In the genomic region with DNA sequence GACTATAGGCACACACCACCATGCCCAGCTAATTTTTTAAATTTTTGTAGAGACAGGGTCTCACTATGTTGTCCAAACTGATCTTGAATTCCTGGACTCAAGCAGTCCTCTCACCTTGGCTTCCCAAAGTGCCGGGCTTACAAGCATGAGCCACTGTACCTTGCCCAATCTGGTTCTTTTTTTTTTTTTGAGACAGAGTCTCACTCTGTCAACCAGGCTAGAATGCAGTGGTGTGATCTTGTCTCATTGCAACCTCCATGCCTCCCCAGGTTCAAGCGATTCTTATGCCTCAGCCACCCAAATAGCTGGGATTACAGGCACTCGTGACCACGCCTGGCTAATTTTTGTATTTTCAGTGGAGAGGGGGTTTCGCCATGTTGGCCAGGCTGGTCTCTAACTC, we compare ENCODE assay signal across 32 cellular contexts.
"Had no signal": no experiment of that assay in that cellular context is flagged by ENCODE, and none has a peak within 500 bp of the region (broad histone marks: within the 10 kb centered on the region; RNA-seq: fewer than 3 reads in every experiment).

No MANE protein-coding gene starts in this region.

- H3K27me3 ChIP-seq: adrenal gland, body of pancreas, brain microvascular endothelial cell, breast epithelium had no signal

- H3K36me3 ChIP-seq: breast epithelium had no signal

- H3K27ac ChIP-seq: adrenal gland, body of pancreas, brain microvascular endothelial cell, breast epithelium, VCaP had no signal

- H3K4me3 ChIP-seq: adrenal gland, body of pancreas, breast epithelium had no signal

- H3K9me3 ChIP-seq: adrenal gland, body of pancreas, breast epithelium had no signal

- H3K4me1 ChIP-seq: adrenal gland, breast epithelium had no signal

- DNase-seq: activated B cell treated with CpG ODN at 0.5 μM for 24 hours; activated CD4-positive, alpha-beta memory T cell treated with anti-CD3 and anti-CD28 coated beads for 36 hours; activated CD4-positive, alpha-beta T cell treated with anti-CD3 and anti-CD28 coated beads for 4 hours; activated CD4-positive, alpha-beta T cell treated with anti-CD3 and anti-CD28 coated beads, Interleukin-2, amount 10 ng/mL, durations not matched to agents 24 days and 14 days; activated CD4-positive, alpha-beta T cell treated with anti-CD3 and anti-CD28 coated beads, Interleukin-2, amount 50 U/mL, for 1 hour; activated CD4-positive, alpha-beta T cell treated with anti-CD3 and anti-CD28 coated beads, Interleukin-2, amount 50 U/mL, for 4 hours; activated CD4-positive, CD25-positive, alpha-beta regulatory T cell treated with anti-CD3 and anti-CD28 coated beads, Interleukin-2, amount 50 U/mL, for 72 hours; activated CD8-positive, alpha-beta memory T cell treated with anti-CD3 and anti-CD28 coated beads, Interleukin-2, amount 50 U/mL, for 4 hours; activated CD8-positive, alpha-beta T cell treated with anti-CD3 and anti-CD28 coated beads for 36 hours; activated effector memory CD4-positive, alpha-beta T cell treated with anti-CD3 and anti-CD28 coated beads, Interleukin-2, amount 50 U/mL, for 16 hours; activated gamma-delta T cell treated with Interleukin-2 at 50 U/mL for 16 hours; activated naive CD4-positive, alpha-beta T cell; activated naive CD4-positive, alpha-beta T cell treated with anti-CD3 and anti-CD28 coated beads for 36 hours; activated naive CD4-positive, alpha-beta T cell treated with anti-CD3 and anti-CD28 coated beads, Interleukin-2, amount 50 U/mL, for 16 hours; activated naive CD8-positive, alpha-beta T cell treated with anti-CD3 and anti-CD28 coated beads for 36 hours; activated T-cell treated with anti-CD3 and anti-CD28 coated beads for 4 hours; activated T-cell treated with anti-CD3 and anti-CD28 coated beads, Interleukin-2, amount 50 U/mL, for 1 hour; activated T-cell treated with anti-CD3 and anti-CD28 coated beads, Interleukin-2, amount 50 U/mL, for 4 hours; activated T-cell treated with anti-CD3 and anti-CD28 coated beads, Interleukin-2, amount 50 U/mL, for 72 hours; adrenal gland; amniotic stem cell; aorta; body of pancreas; brain microvascular endothelial cell; central memory CD4-positive, alpha-beta T cell; T-helper 1 cell; T-helper 2 cell; T-helper 9 cell had no signal

- ATAC-seq: activated CD8-positive, alpha-beta T cell treated with anti-CD3 and anti-CD28 coated beads for 36 hours; activated naive CD4-positive, alpha-beta T cell treated with anti-CD3 and anti-CD28 coated beads, Interleukin-2, amount 50 U/mL, for 72 hours; activated T-cell treated with anti-CD3 and anti-CD28 coated beads, Interleukin-2, amount 50 U/mL, for 4 hours; activated T-helper 17 cell treated with anti-CD3 and anti-CD28 coated beads, Interleukin-2, amount 50 U/mL, for 72 hours; body of pancreas had no signal
